16 cellular contexts compared by ENCODE assay signal in the genomic region with DNA sequence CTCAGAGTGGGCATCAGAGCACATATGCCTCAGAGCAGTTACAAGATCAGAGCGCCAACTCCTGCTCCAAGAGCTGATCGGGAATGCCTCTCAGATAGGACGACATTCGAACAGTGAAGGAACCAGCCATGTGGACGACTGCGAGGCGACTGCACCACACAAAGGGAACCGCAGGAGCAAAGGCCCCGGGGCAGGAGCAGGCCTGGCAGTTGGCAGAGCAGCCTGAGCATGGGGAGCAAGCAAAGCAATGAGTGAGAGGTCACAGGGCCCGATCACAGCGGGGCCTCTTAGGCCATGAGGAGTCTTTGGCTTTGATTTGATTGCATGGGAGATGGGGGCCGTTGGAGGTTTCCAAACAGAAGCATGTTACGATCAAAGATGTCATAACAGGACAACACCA.
DNase-seq lines count a peak whose midpoint lies in the region; ATAC-seq and TF ChIP-seq lines count a peak whose summit lies in the region.
"Had no signal": no experiment of that assay in that cellular context is flagged by ENCODE, and none has a peak within 500 bp of the region (broad histone marks: within the 10 kb centered on the region; RNA-seq: fewer than 3 reads in every experiment).

No MANE protein-coding gene starts in this region.

- H3K4me1 ChIP-seq in Peyer's patch, result peaks cover 0 to 28% (median 7%) of the 10 kb centered on the region in 4 donors
- peaks cover 0 to 38% (median 2%) of the 10 kb centered on the region in 3 donors for H3K4me1 ChIP-seq in gastroesophageal sphincter
- H3K4me1 ChIP-seq in stomach, result peaks cover 0 to 44% (median 0%) of the 10 kb centered on the region in 4 donors
- no peaks in the 10 kb centered on the region for H3K4me1 ChIP-seq in Caco-2

- H3K27me3 Mint-ChIP-seq in activated CD4-positive, alpha-beta T cell treated with anti-CD3 and anti-CD28 coated beads, Interleukin-2, amount 10 ng/mL, durations not matched to agents 7 days and 5 days, result no peaks in the 10 kb centered on the region
- no peaks in the 10 kb centered on the region for H3K27me3 Mint-ChIP-seq in Caco-2 (ENCODE audit: insufficient read depth, unreplicated experiment)

- POLR2A ChIA-PET in activated CD4-positive, alpha-beta T cell treated with anti-CD3 and anti-CD28 coated beads, Interleukin-2, amount 10 ng/mL, durations not matched to agents 7 days and 5 days (lab: Charles Lee), result no interaction called here
- POLR2A ChIA-PET in Caco-2 (lab: Charles Lee), result no interaction called here

- 80 to 100% methylated on average over 1 to 5 of the region's 13 CpGs for WGBS in gastroesophageal sphincter (ENCODE audit: low coverage in 1 of 2), 2 donors
- 78 to 87% (median 86%) methylated on average over 12 to 13 of the region's 13 CpGs for WGBS in stomach, 5 donors

- TF ChIP-seq POLR2A in Peyer's patch (IDR thresholded peaks at IDR 0.05), result no peak
- no peak for TF ChIP-seq POLR2A in gastroesophageal sphincter (IDR thresholded peaks at IDR 0.05)
- TF ChIP-seq POLR2A in stomach (IDR thresholded peaks at IDR 0.05), result no peak

- H3K27ac ChIP-seq in Peyer's patch, result peak overlapping the region in 3 of 4 donors; percentile 5 to 75 (median 68)
- H3K27ac ChIP-seq in gastroesophageal sphincter, result peak overlapping the region in 3 of 4 donors; percentile 5 to 94 (median 43)
- H3K27ac ChIP-seq in stomach, result peak overlapping the region in 4 of 5 donors; percentile 82 to 90 (median 84)

- H3K27ac Mint-ChIP-seq in activated CD4-positive, alpha-beta T cell treated with anti-CD3 and anti-CD28 coated beads, Interleukin-2, amount 10 ng/mL, durations not matched to agents 7 days and 5 days, result peak overlapping the region; percentile 20
- no peak overlapping the region for H3K27ac Mint-ChIP-seq in Caco-2 (ENCODE audit: unreplicated experiment)

- no peak for DNase-seq in activated CD4-positive, alpha-beta T cell treated with anti-CD3 and anti-CD28 coated beads, Interleukin-2, amount 10 ng/mL, durations not matched to agents 7 days and 5 days
- no peak for DNase-seq in activated CD4-positive, alpha-beta T cell treated with anti-CD3 and anti-CD28 coated beads for 4 hours
- DNase-seq in Peyer's patch (no peak), stomach (no peak), glomerular visceral epithelial cell (ENCODE audit: extremely low spot score) (no peak), GM03348 (ENCODE audit: low spot score) (no peak), Caco-2 (no peak)
- DNase-seq: activated gamma-delta T cell treated with Interleukin-2 at 50 U/mL for 16 hours; effector memory CD4-positive, alpha-beta T cell; NCI-H146; NCI-H226; SHP77; stimulated activated naive CD4-positive, alpha-beta T cell; T1000 had no signal

- ATAC-seq in gastroesophageal sphincter, result no peak

- TF ChIP-seq EP300 in gastroesophageal sphincter (IDR thresholded peaks at IDR 0.05) (no peak), stomach (IDR thresholded peaks at IDR 0.05) (no peak)

- H3K9me3 ChIP-seq in Peyer's patch (no peaks in the 10 kb centered on the region), gastroesophageal sphincter (no peaks in the 10 kb centered on the region), stomach (no peaks in the 10 kb centered on the region), Caco-2 (no peaks in the 10 kb centered on the region)

- no peak overlapping the region for H3K4me3 ChIP-seq in Peyer's patch
- no peak overlapping the region for H3K4me3 ChIP-seq in gastroesophageal sphincter
- H3K4me3 ChIP-seq in stomach, result no peak overlapping the region
- H3K4me3 ChIP-seq in Caco-2 (ENCODE audit: low read depth, low read length), result no peak overlapping the region
- H3K4me3 ChIP-seq: lung had no signal

- no peaks in the 10 kb centered on the region for H3K9me3 Mint-ChIP-seq in activated CD4-positive, alpha-beta T cell treated with anti-CD3 and anti-CD28 coated beads, Interleukin-2, amount 10 ng/mL, durations not matched to agents 7 days and 5 days
- H3K9me3 Mint-ChIP-seq in Caco-2 (ENCODE audit: unreplicated experiment), result no peaks in the 10 kb centered on the region

- peaks cover 0 to 39% (median 0%) of the 10 kb centered on the region in 3 donors for H3K36me3 ChIP-seq in Peyer's patch
- peaks cover 0 to 52% of the 10 kb centered on the region in 2 donors for H3K36me3 ChIP-seq in gastroesophageal sphincter
- peaks cover under 1 to 52% (median 35%) of the 10 kb centered on the region in 4 donors for H3K36me3 ChIP-seq in stomach
- H3K36me3 ChIP-seq in Caco-2 (ENCODE audit: control insufficient read depth, insufficient read depth, low read length), result no peaks in the 10 kb centered on the region

- TF ChIP-seq CTCF in Peyer's patch (IDR thresholded peaks at IDR 0.05), result no peak
- no peak for TF ChIP-seq CTCF in gastroesophageal sphincter (IDR thresholded peaks at IDR 0.05)
- no peak for TF ChIP-seq CTCF in stomach (IDR thresholded peaks at IDR 0.05)
- no peak for TF ChIP-seq CTCF in Caco-2 (IDR thresholded peaks at IDR 0.05; ENCODE audit: insufficient read depth in 1 of 2, low read depth in 1 of 2, low read length in 1 of 2, severe bottlenecking in 1 of 2, unreplicated experiment in 1 of 2)

- no TSS peak for BruUV-seq in Caco-2 (replicated peaks; lab: Mats Ljungman, UMichigan)

- peaks cover 76% of the 10 kb centered on the region for H3K4me1 Mint-ChIP-seq in activated CD4-positive, alpha-beta T cell treated with anti-CD3 and anti-CD28 coated beads, Interleukin-2, amount 10 ng/mL, durations not matched to agents 7 days and 5 days
- H3K4me1 Mint-ChIP-seq in Caco-2 (ENCODE audit: low read depth, unreplicated experiment), result no peaks in the 10 kb centered on the region

- H3K27me3 ChIP-seq in Peyer's patch, result no peaks in the 10 kb centered on the region
- no peaks in the 10 kb centered on the region for H3K27me3 ChIP-seq in gastroesophageal sphincter
- no peaks in the 10 kb centered on the region for H3K27me3 ChIP-seq in stomach
- H3K27me3 ChIP-seq in Caco-2 (replicated peaks; ENCODE audit: control insufficient read depth, insufficient read depth, low read length), result no peaks in the 10 kb centered on the region

- intact Hi-C loops in stomach (cut with DNase I; ENCODE audit: low total_unique reads) (no loop called here), Caco-2 (cut with micrococcal nuclease; ENCODE audit: unreplicated experiment) (no loop called here)

- H3K36me3 Mint-ChIP-seq in activated CD4-positive, alpha-beta T cell treated with anti-CD3 and anti-CD28 coated beads, Interleukin-2, amount 10 ng/mL, durations not matched to agents 7 days and 5 days (ENCODE audit: low read depth), result peaks cover 93% of the 10 kb centered on the region
- H3K36me3 Mint-ChIP-seq in Caco-2 (ENCODE audit: insufficient read depth, unreplicated experiment), result peaks cover 7% of the 10 kb centered on the region

- no peak overlapping the region for H3K4me3 Mint-ChIP-seq in activated CD4-positive, alpha-beta T cell treated with anti-CD3 and anti-CD28 coated beads, Interleukin-2, amount 10 ng/mL, durations not matched to agents 7 days and 5 days
- H3K4me3 Mint-ChIP-seq in Caco-2 (ENCODE audit: unreplicated experiment), result no peak overlapping the region

- CTCF ChIA-PET in activated CD4-positive, alpha-beta T cell treated with anti-CD3 and anti-CD28 coated beads, Interleukin-2, amount 10 ng/mL, durations not matched to agents 7 days and 5 days (lab: Charles Lee), result interaction anchor here (0.6 kb wide), 1 partner anchor 11 kb away, joined by 3 read pairs; no protein-coding TSS in a partner anchor
- CTCF ChIA-PET in Caco-2 (lab: Charles Lee), result no interaction called here
